8 cellular contexts compared by ENCODE assay signal in genomic region chr12:48350249-48351021, GRCh38. TPM values are rescaled to one million over a fixed set of nuclear protein-coding genes. Genes with fewer than 3 reads are reported as not detected.
DNase-seq lines count a peak whose midpoint lies in the region; ATAC-seq and TF ChIP-seq lines count a peak whose summit lies in the region.

TSS of gene ZNF641 (minus strand) at chr12:48350919. CDS start at chr12:48348090, 2,829 bp downstream.

- H3K4me3 ChIP-seq in HL-60 (replicated peaks; ENCODE audit: insufficient read depth, low read length) = peak within 1 kb of the TSS; percentile 76
- H3K4me3 ChIP-seq in Panc1 (ENCODE audit: low read depth in 2 of 2, low read length in 2 of 2) = peak within 1 kb of the TSS; percentile 60 to 84
- H3K4me3 ChIP-seq in fibroblast of mammary gland (ENCODE audit: control insufficient read depth, low read depth, low read length) = peak within 1 kb of the TSS; percentile 74

- CTCF ChIA-PET in Panc1 (lab: Charles Lee) = no interaction called here

- no peaks in the 10 kb centered on the region for H3K27me3 ChIP-seq in HL-60 (ENCODE audit: insufficient read depth, poor library complexity, severe bottlenecking)
- no peaks in the 10 kb centered on the region for H3K27me3 ChIP-seq in Panc1 (ENCODE audit: control insufficient read depth, insufficient read depth, low read length)

- H3K27me3 Mint-ChIP-seq in activated T-helper 1 cell treated with anti-CD3 and anti-CD28 coated beads, Interleukin-12 subunit alpha, Interleukin-12 subunit beta, Interleukin-2, Interleukin-4 antibody, amounts not matched to agents 30 ng/mL and 10 ng/mL and 1 ng/mL, durations not matched to agents 14 hours and 24 hours and 36 hours (ENCODE audit: insufficient read depth) = peaks cover 13% of the 10 kb centered on the region
- no peaks in the 10 kb centered on the region for H3K27me3 Mint-ChIP-seq in naive thymus-derived CD8-positive, alpha-beta T cell

- peak; percentile 53 for DNase-seq in COR-L47 (lab: John Stamatoyannopoulos, UW)
- DNase-seq in HL-60 (ENCODE audit: low read depth in 1 of 2, low spot score in 1 of 2) = peak; percentile 23 to 75
- DNase-seq in Panc1 (ENCODE audit: low read depth, low spot score) = no peak
- peak; percentile 83 for DNase-seq in activated T-helper 1 cell treated with anti-CD3 and anti-CD28 coated beads, Interleukin-12 subunit alpha, Interleukin-12 subunit beta, Interleukin-2, Interleukin-4 antibody, amounts not matched to agents 30 ng/mL and 10 ng/mL and 1 ng/mL, durations not matched to agents 14 hours and 24 hours and 36 hours (ENCODE audit: low spot score)
- peak; percentile 42 for DNase-seq in fibroblast of mammary gland (ENCODE audit: low read depth)
- DNase-seq in naive thymus-derived CD8-positive, alpha-beta T cell = peak; percentile 73 to 89 (median 81)
- peak; percentile 73 to 85 (median 81) for DNase-seq in stimulated activated naive CD4-positive, alpha-beta T cell (lab: John Stamatoyannopoulos, UW)

- H3K36me3 ChIP-seq in Panc1 (ENCODE audit: control insufficient read depth, insufficient read depth, low read length) = peaks cover 4% of the 10 kb centered on the region; the same call in 1 of the 2 replicates

- peak within 1 kb of the TSS; percentile 94 for H3K27ac Mint-ChIP-seq in activated T-helper 1 cell treated with anti-CD3 and anti-CD28 coated beads, Interleukin-12 subunit alpha, Interleukin-12 subunit beta, Interleukin-2, Interleukin-4 antibody, amounts not matched to agents 30 ng/mL and 10 ng/mL and 1 ng/mL, durations not matched to agents 14 hours and 24 hours and 36 hours
- peak within 1 kb of the TSS; percentile 92 to 98 (median 96) for H3K27ac Mint-ChIP-seq in naive thymus-derived CD8-positive, alpha-beta T cell

- H3K4me1 ChIP-seq in Panc1 (ENCODE audit: control insufficient read depth, insufficient read depth, low read length) = peaks cover 13% of the 10 kb centered on the region

- no peaks in the 10 kb centered on the region for H3K9me3 Mint-ChIP-seq in activated T-helper 1 cell treated with anti-CD3 and anti-CD28 coated beads, Interleukin-12 subunit alpha, Interleukin-12 subunit beta, Interleukin-2, Interleukin-4 antibody, amounts not matched to agents 30 ng/mL and 10 ng/mL and 1 ng/mL, durations not matched to agents 14 hours and 24 hours and 36 hours
- H3K9me3 Mint-ChIP-seq in naive thymus-derived CD8-positive, alpha-beta T cell = no peaks in the 10 kb centered on the region

- intact Hi-C loops in Panc1 (cut with micrococcal nuclease; ENCODE audit: unreplicated experiment) = no loop called here
- intact Hi-C loops in activated T-helper 1 cell treated with anti-CD3 and anti-CD28 coated beads, Interleukin-12 subunit alpha, Interleukin-12 subunit beta, Interleukin-2, Interleukin-4 antibody, amounts not matched to agents 30 ng/mL and 10 ng/mL and 1 ng/mL, durations not matched to agents 14 hours and 24 hours and 36 hours (cut with micrococcal nuclease) = loop anchor here (1.0 to 5.0 kb wide), 2 partner anchors 152 to 243 kb away; partner anchors contain the start of gene SENP1

- H3K9me3 ChIP-seq in Panc1 (ENCODE audit: control insufficient read depth, insufficient read depth, low read depth, low read length) = no peaks in the 10 kb centered on the region

- H3K4me1 Mint-ChIP-seq in activated T-helper 1 cell treated with anti-CD3 and anti-CD28 coated beads, Interleukin-12 subunit alpha, Interleukin-12 subunit beta, Interleukin-2, Interleukin-4 antibody, amounts not matched to agents 30 ng/mL and 10 ng/mL and 1 ng/mL, durations not matched to agents 14 hours and 24 hours and 36 hours (ENCODE audit: low read depth) = peaks cover 27% of the 10 kb centered on the region
- peaks cover 19 to 53% (median 39%) of the 10 kb centered on the region in 4 donors for H3K4me1 Mint-ChIP-seq in naive thymus-derived CD8-positive, alpha-beta T cell

- BruUV-seq in Panc1 (replicated peaks; lab: Mats Ljungman, UMichigan) = no TSS peak

- ATAC-seq in GM19463 (IDR thresholded peaks at IDR 0.05; ENCODE audit: unreplicated experiment) (peak; percentile 90), Panc1 (peak; percentile 98)
- peak; percentile 87 for ATAC-seq in naive thymus-derived CD8-positive, alpha-beta T cell

- H3K4me3 Mint-ChIP-seq in activated T-helper 1 cell treated with anti-CD3 and anti-CD28 coated beads, Interleukin-12 subunit alpha, Interleukin-12 subunit beta, Interleukin-2, Interleukin-4 antibody, amounts not matched to agents 30 ng/mL and 10 ng/mL and 1 ng/mL, durations not matched to agents 14 hours and 24 hours and 36 hours = peak within 1 kb of the TSS; percentile 94
- H3K4me3 Mint-ChIP-seq in naive thymus-derived CD8-positive, alpha-beta T cell = peak within 1 kb of the TSS; percentile 93 to 97 (median 96)

- in situ Hi-C loops in Panc1 (cut with HindIII; ENCODE audit: low pct_unique_long_range_greater_than_20kb, low sequenced_read_pairs) = no loop called here

- H3K27ac ChIP-seq in HL-60 (replicated peaks) (peak within 1 kb of the TSS; percentile 75), Panc1 (ENCODE audit: low read length) (peak within 1 kb of the TSS; percentile 80)

- POLR2A ChIA-PET in Panc1 (lab: Charles Lee) = no interaction called here
- POLR2A ChIA-PET in naive thymus-derived CD8-positive, alpha-beta T cell (lab: Charles Lee) = interaction anchor here (0.7 to 1.8 kb wide), 8 partner anchors 10 to 245 kb away, joined by 3 to 9 read pairs (median 4); partner anchors contain the start of gene SENP1

- no peak for TF ChIP-seq CTCF in HL-60 (IDR thresholded peaks at IDR 0.05; ENCODE audit: insufficient read depth, low read length)
- no peak for TF ChIP-seq CTCF in Panc1 (IDR thresholded peaks at IDR 0.05)
- no peak for TF ChIP-seq CTCF in fibroblast of mammary gland (conservative IDR thresholded peaks at IDR 0.05; ENCODE audit: control insufficient read depth, insufficient read depth, low read depth, low read length)

- H3K36me3 Mint-ChIP-seq in activated T-helper 1 cell treated with anti-CD3 and anti-CD28 coated beads, Interleukin-12 subunit alpha, Interleukin-12 subunit beta, Interleukin-2, Interleukin-4 antibody, amounts not matched to agents 30 ng/mL and 10 ng/mL and 1 ng/mL, durations not matched to agents 14 hours and 24 hours and 36 hours (ENCODE audit: low read depth) = peaks cover 26% of the 10 kb centered on the region
- H3K36me3 Mint-ChIP-seq in naive thymus-derived CD8-positive, alpha-beta T cell = peaks cover 7 to 32% (median 21%) of the 10 kb centered on the region in 3 donors

RNA-seq across cellular contexts. Expression of gene ZNF641, which starts in this region (rescaled TPM):
- total RNA-seq in Panc1 (2021; ENCODE audit: unreplicated experiment) = 13.5 TPM
- 7.7 TPM for polyA plus RNA-seq in Panc1 (2012; ENCODE audit: insufficient read length)
- total RNA-seq in activated T-helper 1 cell treated with anti-CD3 and anti-CD28 coated beads, Interleukin-12 subunit alpha, Interleukin-12 subunit beta, Interleukin-2, Interleukin-4 antibody, amounts not matched to agents 30 ng/mL and 10 ng/mL and 1 ng/mL, durations not matched to agents 14 hours and 24 hours and 36 hours = 7.0 and 7.1 TPM in 2 replicates
- total RNA-seq in naive thymus-derived CD8-positive, alpha-beta T cell = 10 to 100 TPM; 36.8 to 40.8 TPM
- 10 to 100 TPM; 10.4 to 15.8 (median 15.6) TPM for polyA plus RNA-seq in naive thymus-derived CD8-positive, alpha-beta T cell
